2 cellular contexts compared by ENCODE assay signal in genomic region chr16:87937231-87937542, GRCh38. TPM values are rescaled to one million over a fixed set of nuclear protein-coding genes. Genes with fewer than 3 reads are reported as not detected.
"Had no signal": no experiment of that assay in that cellular context is flagged by ENCODE, and none has a peak within 500 bp of the region (broad histone marks: within the 10 kb centered on the region; RNA-seq: fewer than 3 reads in every experiment).

No MANE protein-coding gene starts in this region.

RNA-seq across cellular contexts. Expression of gene CA5A, which starts 0.9 kb away (rescaled TPM):
- total RNA-seq: G401, GM12878 had no signal
- polyA plus RNA-seq: GM12878 had no signal
